ENCODE assay signal across 20 cellular contexts in the genomic region with DNA sequence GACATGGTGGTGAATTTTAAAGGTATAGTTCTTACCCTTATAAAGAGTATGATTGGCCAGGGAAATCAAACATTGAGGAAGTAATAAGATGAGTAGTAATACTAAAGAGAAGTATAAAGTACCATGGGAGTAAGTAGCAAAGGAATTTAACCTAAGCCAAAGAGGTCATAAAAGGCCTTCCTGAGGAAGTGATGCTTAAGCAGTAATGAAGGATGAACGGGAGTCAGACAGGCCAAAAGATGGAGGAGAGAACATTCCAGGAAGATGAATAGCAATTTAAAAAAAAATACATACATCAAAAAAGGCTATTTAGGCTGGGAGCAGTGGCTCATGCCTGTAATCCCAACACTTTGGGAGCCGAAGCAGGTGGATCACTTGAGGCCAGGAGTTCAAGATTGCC.
"Had no signal": no experiment of that assay in that cellular context is flagged by ENCODE, and none has a peak within 500 bp of the region (broad histone marks: within the 10 kb centered on the region; RNA-seq: fewer than 3 reads in every experiment).

No MANE protein-coding gene starts in this region.

- H3K27ac ChIP-seq: cardiac muscle cell, colonic mucosa, neutrophil, right atrium auricular region, vagina had no signal

- H3K36me3 ChIP-seq: colonic mucosa, neutrophil, vagina had no signal

- H3K4me1 ChIP-seq: colonic mucosa, tibial nerve, vagina had no signal

- H3K27me3 ChIP-seq: cardiac muscle cell, colonic mucosa, neutrophil, right atrium auricular region, tibial nerve, vagina had no signal

- ATAC-seq: activated CD4-positive, CD25-positive, alpha-beta regulatory T cell treated with anti-CD3 and anti-CD28 coated beads, Interleukin-2, amount 50 U/mL, for 24 hours; activated T-cell treated with anti-CD3 and anti-CD28 coated beads, Interleukin-2, amount 50 U/mL, for 4 hours; left lobe of liver; mucosa of descending colon; naive thymus-derived CD8-positive, alpha-beta T cell; stimulated activated memory B cell treated with anti-CD40 and anti-IgM and Interleukin-4, amounts not matched to agents 10 μg/mL and 1 μg/mL and 100 μg/mL, for 72 hours; T-helper 17 cell had no signal

- H3K9me3 ChIP-seq: colonic mucosa, mucosa of descending colon, neutrophil, right atrium auricular region, tibial nerve, vagina had no signal

- H3K4me2 ChIP-seq: smooth muscle cell had no signal

- DNase-seq: activated CD4-positive, alpha-beta T cell treated with anti-CD3 and anti-CD28 coated beads, Interleukin-2, amount 50 U/mL, for 4 hours; activated gamma-delta T cell treated with Interleukin-2 at 50 U/mL for 16 hours; activated naive CD8-positive, alpha-beta T cell treated with anti-CD3 and anti-CD28 coated beads for 36 hours; activated T-cell treated with anti-CD3 and anti-CD28 coated beads, Interleukin-2, amount 50 U/mL, for 4 hours; anterior cingulate cortex; colonic mucosa; effector CD4-positive, alpha-beta T cell; mucosa of descending colon; naive thymus-derived CD8-positive, alpha-beta T cell; posterior cingulate gyrus; T-helper 17 cell had no signal

- H3K4me3 ChIP-seq: cardiac muscle cell, colonic mucosa, mucosa of descending colon, right atrium auricular region, smooth muscle cell, tibial nerve, vagina had no signal
